ENCODE assay signal across 2 cellular contexts in the genomic region with DNA sequence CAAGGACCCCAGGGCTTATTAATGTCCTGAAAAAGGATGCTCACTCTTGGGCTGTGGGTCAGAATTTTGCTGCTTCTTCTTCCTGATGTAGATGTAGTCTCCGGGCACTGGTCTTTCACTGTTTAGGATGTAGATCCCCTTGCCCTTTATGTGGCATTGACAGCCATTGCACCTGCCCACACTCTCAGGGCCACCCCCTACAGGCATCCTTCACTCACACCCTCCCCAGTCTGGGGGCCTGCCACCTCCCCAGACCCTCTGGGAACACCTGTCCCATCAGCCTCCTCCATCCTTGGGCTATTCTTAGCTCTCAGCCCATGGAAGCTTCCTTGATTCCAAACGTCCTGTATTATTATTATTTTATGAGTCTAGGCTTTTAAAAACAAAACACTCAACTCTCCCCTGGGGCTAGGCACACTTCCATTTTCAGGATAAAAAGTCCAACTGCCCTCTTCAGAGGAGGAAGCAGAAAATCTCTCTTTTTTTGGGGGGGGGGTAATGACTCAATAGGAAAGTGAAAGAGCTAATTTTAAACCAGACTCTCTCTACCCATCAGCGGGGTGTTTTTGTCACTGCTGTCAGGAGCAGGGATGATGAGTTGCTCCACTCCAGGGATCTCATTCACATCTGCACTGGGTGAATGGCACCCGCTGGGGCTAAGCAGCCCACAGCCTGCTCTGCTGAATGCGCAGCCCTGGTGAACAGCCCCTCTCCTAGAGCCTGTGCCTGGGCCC.
TF ChIP-seq lines count a peak whose summit lies in the region.

No MANE protein-coding gene starts in this region.

TF ChIP-seq in HEK293T, 16 proteins besides CTCF, POLR2A, EP300 and RAD21 (continued from another document):
- TF ChIP-seq HDGF (IDR thresholded peaks at IDR 0.05; ENCODE audit: borderline replicate concordance) (no peak), CTBP1 (IDR thresholded peaks at IDR 0.05; ENCODE audit: borderline replicate concordance) (no peak)

TF ChIP-seq in SK-N-SH, 30 proteins besides CTCF, POLR2A, EP300 and RAD21 (continued from another document):
- TF ChIP-seq, protein P1, sequence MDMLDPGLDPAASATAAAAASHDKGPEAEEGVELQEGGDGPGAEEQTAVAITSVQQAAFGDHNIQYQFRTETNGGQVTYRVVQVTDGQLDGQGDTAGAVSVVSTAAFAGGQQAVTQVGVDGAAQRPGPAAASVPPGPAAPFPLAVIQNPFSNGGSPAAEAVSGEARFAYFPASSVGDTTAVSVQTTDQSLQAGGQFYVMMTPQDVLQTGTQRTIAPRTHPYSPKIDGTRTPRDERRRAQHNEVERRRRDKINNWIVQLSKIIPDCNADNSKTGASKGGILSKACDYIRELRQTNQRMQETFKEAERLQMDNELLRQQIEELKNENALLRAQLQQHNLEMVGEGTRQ (IDR thresholded peaks at IDR 0.05; ENCODE audit: borderline replicate concordance, low read depth, low read length), result no peak
- TF ChIP-seq, protein P2, sequence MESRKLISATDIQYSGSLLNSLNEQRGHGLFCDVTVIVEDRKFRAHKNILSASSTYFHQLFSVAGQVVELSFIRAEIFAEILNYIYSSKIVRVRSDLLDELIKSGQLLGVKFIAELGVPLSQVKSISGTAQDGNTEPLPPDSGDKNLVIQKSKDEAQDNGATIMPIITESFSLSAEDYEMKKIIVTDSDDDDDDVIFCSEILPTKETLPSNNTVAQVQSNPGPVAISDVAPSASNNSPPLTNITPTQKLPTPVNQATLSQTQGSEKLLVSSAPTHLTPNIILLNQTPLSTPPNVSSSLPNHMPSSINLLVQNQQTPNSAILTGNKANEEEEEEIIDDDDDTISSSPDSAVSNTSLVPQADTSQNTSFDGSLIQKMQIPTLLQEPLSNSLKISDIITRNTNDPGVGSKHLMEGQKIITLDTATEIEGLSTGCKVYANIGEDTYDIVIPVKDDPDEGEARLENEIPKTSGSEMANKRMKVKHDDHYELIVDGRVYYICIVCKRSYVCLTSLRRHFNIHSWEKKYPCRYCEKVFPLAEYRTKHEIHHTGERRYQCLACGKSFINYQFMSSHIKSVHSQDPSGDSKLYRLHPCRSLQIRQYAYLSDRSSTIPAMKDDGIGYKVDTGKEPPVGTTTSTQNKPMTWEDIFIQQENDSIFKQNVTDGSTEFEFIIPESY (IDR thresholded peaks at IDR 0.05; ENCODE audit: borderline replicate concordance, low read depth), result no peak
- TF ChIP-seq EZH2phosphoT487 (IDR thresholded peaks at IDR 0.05; ENCODE audit: borderline replicate concordance, low read depth), result no peak
- no peak for TF ChIP-seq NFIC (IDR thresholded peaks at IDR 0.05; ENCODE audit: borderline replicate concordance)
- no peak for TF ChIP-seq FOSL2 (IDR thresholded peaks at IDR 0.05; ENCODE audit: borderline replicate concordance, low read depth)
- no peak for TF ChIP-seq RCOR1 (IDR thresholded peaks at IDR 0.05; ENCODE audit: low read length)
- TF ChIP-seq TEAD4 (IDR thresholded peaks at IDR 0.05; ENCODE audit: borderline replicate concordance, insufficient read depth), result no peak
- no peak for TF ChIP-seq ELF1 (IDR thresholded peaks at IDR 0.05)
- no peak for TF ChIP-seq MXI1 (IDR thresholded peaks at IDR 0.05; ENCODE audit: low read depth, low read length)
- no peak for TF ChIP-seq RFX5 (IDR thresholded peaks at IDR 0.05; ENCODE audit: low read length)
- TF ChIP-seq TCF12 (IDR thresholded peaks at IDR 0.05), result no peak
- no peak for TF ChIP-seq FOXJ3 (CRISPR knock-in tag; IDR thresholded peaks at IDR 0.05)
